Comparison of ENCODE assay signal across 31 cellular contexts in the genomic region with DNA sequence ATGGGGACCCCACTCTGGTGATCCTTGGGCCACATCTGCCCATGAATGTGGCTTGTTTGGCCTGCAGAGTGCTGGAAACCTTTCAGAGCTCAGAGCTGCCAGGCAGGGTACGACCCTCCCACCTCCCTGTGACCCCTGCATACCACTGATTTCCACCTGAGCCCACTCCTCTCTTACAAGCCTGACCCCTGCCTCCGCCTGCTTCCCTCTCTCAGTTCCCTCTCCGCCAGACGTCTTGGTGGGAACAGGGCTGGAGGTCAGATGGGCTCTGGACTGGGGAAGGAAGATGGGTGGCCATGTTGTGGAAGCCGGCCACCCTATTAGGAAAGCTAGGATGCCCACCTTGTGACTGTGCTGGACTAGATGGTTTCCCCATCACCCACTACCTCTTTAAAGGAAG.
"Had no signal": no experiment of that assay in that cellular context is flagged by ENCODE, and none has a peak within 500 bp of the region (broad histone marks: within the 10 kb centered on the region; RNA-seq: fewer than 3 reads in every experiment).

No MANE protein-coding gene starts in this region.

- ATAC-seq: activated CD4-positive, alpha-beta T cell treated with anti-CD3 and anti-CD28 coated beads for 36 hours; activated CD8-positive, alpha-beta memory T cell treated with anti-CD3 and anti-CD28 coated beads, Interleukin-2, amount 10 ng/mL, durations not matched to agents 7 days and 5 days; activated CD8-positive, alpha-beta T cell treated with anti-CD3 and anti-CD28 coated beads, Interleukin-2, amount 10 ng/mL, durations not matched to agents 7 days and 5 days; activated naive CD4-positive, alpha-beta T cell treated with anti-CD3 and anti-CD28 coated beads, Interleukin-2, amount 50 U/mL, for 72 hours; foreskin keratinocyte; gastrocnemius medialis; heart right ventricle had no signal

- H3K27me3 Mint-ChIP-seq: activated CD4-positive, alpha-beta memory T cell treated with anti-CD3 and anti-CD28 coated beads for 36 hours; activated CD4-positive, alpha-beta T cell treated with anti-CD3 and anti-CD28 coated beads for 36 hours; activated CD4-positive, alpha-beta T cell treated with anti-CD3 and anti-CD28 coated beads, Interleukin-2, amount 10 ng/mL, durations not matched to agents 24 days and 14 days; activated CD8-positive, alpha-beta memory T cell treated with anti-CD3 and anti-CD28 coated beads, Interleukin-2, amount 10 ng/mL, durations not matched to agents 7 days and 5 days; activated naive CD4-positive, alpha-beta T cell treated with anti-CD3 and anti-CD28 coated beads, Interleukin-2, amount 10 ng/mL, durations not matched to agents 7 days and 5 days; activated naive CD8-positive, alpha-beta T cell treated with anti-CD3 and anti-CD28 coated beads, Interleukin-2, amount 10 ng/mL, durations not matched to agents 7 days and 5 days; central memory CD8-positive, alpha-beta T cell; dendritic cell treated with granulocyte-macrophage colony-stimulating factor and Interleukin-4, amounts not matched to agents 40 ng/mL and 50 ng/mL, for 4 days had no signal

- H3K27ac ChIP-seq: ascending aorta, breast epithelium, cardiac muscle cell, coronary artery, dorsolateral prefrontal cortex, esophagus muscularis mucosa, foreskin keratinocyte, gastrocnemius medialis, heart right ventricle had no signal

- H3K27ac Mint-ChIP-seq: activated CD4-positive, alpha-beta memory T cell treated with anti-CD3 and anti-CD28 coated beads for 36 hours; activated CD4-positive, alpha-beta T cell treated with anti-CD3 and anti-CD28 coated beads for 36 hours; activated CD4-positive, alpha-beta T cell treated with anti-CD3 and anti-CD28 coated beads, Interleukin-2, amount 10 ng/mL, durations not matched to agents 24 days and 14 days; activated CD8-positive, alpha-beta memory T cell treated with anti-CD3 and anti-CD28 coated beads, Interleukin-2, amount 10 ng/mL, durations not matched to agents 7 days and 5 days; activated CD8-positive, alpha-beta T cell treated with anti-CD3 and anti-CD28 coated beads, Interleukin-2, amount 10 ng/mL, durations not matched to agents 7 days and 5 days; activated naive CD4-positive, alpha-beta T cell treated with anti-CD3 and anti-CD28 coated beads, Interleukin-2, amount 10 ng/mL, durations not matched to agents 7 days and 5 days; activated naive CD4-positive, alpha-beta T cell treated with anti-CD3 and anti-CD28 coated beads, Interleukin-2, amount 50 U/mL, for 72 hours; activated naive CD8-positive, alpha-beta T cell treated with anti-CD3 and anti-CD28 coated beads, Interleukin-2, amount 10 ng/mL, durations not matched to agents 7 days and 5 days; activated T-helper 1 cell treated with anti-CD3 and anti-CD28 coated beads, Interleukin-12 subunit alpha, Interleukin-12 subunit beta, Interleukin-2, Interleukin-4 antibody, amounts not matched to agents 30 ng/mL and 10 ng/mL and 1 ng/mL, durations not matched to agents 14 hours and 24 hours and 36 hours; dendritic cell treated with granulocyte-macrophage colony-stimulating factor and Interleukin-4, amounts not matched to agents 40 ng/mL and 50 ng/mL, for 4 days had no signal

- H3K4me1 Mint-ChIP-seq: activated CD4-positive, alpha-beta T cell treated with anti-CD3 and anti-CD28 coated beads for 36 hours; activated CD4-positive, alpha-beta T cell treated with anti-CD3 and anti-CD28 coated beads, Interleukin-2, amount 10 ng/mL, durations not matched to agents 24 days and 14 days; activated CD8-positive, alpha-beta memory T cell treated with anti-CD3 and anti-CD28 coated beads, Interleukin-2, amount 10 ng/mL, durations not matched to agents 7 days and 5 days; activated naive CD4-positive, alpha-beta T cell treated with anti-CD3 and anti-CD28 coated beads, Interleukin-2, amount 10 ng/mL, durations not matched to agents 7 days and 5 days; activated naive CD8-positive, alpha-beta T cell treated with anti-CD3 and anti-CD28 coated beads, Interleukin-2, amount 10 ng/mL, durations not matched to agents 7 days and 5 days; central memory CD8-positive, alpha-beta T cell had no signal

- DNase-seq: activated CD4-positive, alpha-beta memory T cell treated with anti-CD3 and anti-CD28 coated beads for 36 hours; activated CD4-positive, alpha-beta T cell treated with anti-CD3 and anti-CD28 coated beads for 36 hours; activated CD4-positive, alpha-beta T cell treated with anti-CD3 and anti-CD28 coated beads, Interleukin-2, amount 10 ng/mL, durations not matched to agents 24 days and 14 days; activated CD4-positive, CD25-positive, alpha-beta regulatory T cell; activated CD4-positive, CD25-positive, alpha-beta regulatory T cell treated with anti-CD3 and anti-CD28 coated beads, Interleukin-2, amount 50 U/mL, for 72 hours; activated CD8-positive, alpha-beta memory T cell treated with anti-CD3 and anti-CD28 coated beads, Interleukin-2, amount 10 ng/mL, durations not matched to agents 7 days and 5 days; activated CD8-positive, alpha-beta memory T cell treated with anti-CD3 and anti-CD28 coated beads, Interleukin-2, amount 50 U/mL, for 4 hours; activated CD8-positive, alpha-beta T cell treated with anti-CD3 and anti-CD28 coated beads, Interleukin-2, amount 10 ng/mL, durations not matched to agents 7 days and 5 days; activated gamma-delta T cell; activated naive CD4-positive, alpha-beta T cell; activated naive CD4-positive, alpha-beta T cell treated with anti-CD3 and anti-CD28 coated beads, Interleukin-2, amount 10 ng/mL, durations not matched to agents 7 days and 5 days; activated naive CD8-positive, alpha-beta T cell treated with anti-CD3 and anti-CD28 coated beads, Interleukin-2, amount 10 ng/mL, durations not matched to agents 7 days and 5 days; activated T-cell treated with anti-CD3 and anti-CD28 coated beads, Interleukin-2, amount 50 U/mL, for 1 hour; activated T-cell treated with anti-CD3 and anti-CD28 coated beads, Interleukin-2, amount 50 U/mL, for 48 hours; effector memory CD4-positive, alpha-beta T cell; erythroblast; foreskin keratinocyte; gastrocnemius medialis; heart right ventricle; T-helper 2 cell had no signal

- H3K36me3 Mint-ChIP-seq: activated CD8-positive, alpha-beta memory T cell treated with anti-CD3 and anti-CD28 coated beads, Interleukin-2, amount 10 ng/mL, durations not matched to agents 7 days and 5 days; activated naive CD4-positive, alpha-beta T cell treated with anti-CD3 and anti-CD28 coated beads, Interleukin-2, amount 10 ng/mL, durations not matched to agents 7 days and 5 days had no signal

- H3K27me3 ChIP-seq: ascending aorta, breast epithelium, cardiac muscle cell, dorsolateral prefrontal cortex, esophagus muscularis mucosa, gastrocnemius medialis, heart right ventricle had no signal

- H3K4me1 ChIP-seq: ascending aorta, breast epithelium, esophagus muscularis mucosa, foreskin keratinocyte, gastrocnemius medialis, heart right ventricle had no signal

- H3K4me3 Mint-ChIP-seq: activated CD4-positive, alpha-beta memory T cell treated with anti-CD3 and anti-CD28 coated beads for 36 hours; activated CD4-positive, alpha-beta T cell treated with anti-CD3 and anti-CD28 coated beads for 36 hours; activated CD4-positive, alpha-beta T cell treated with anti-CD3 and anti-CD28 coated beads, Interleukin-2, amount 10 ng/mL, durations not matched to agents 24 days and 14 days; activated CD8-positive, alpha-beta memory T cell treated with anti-CD3 and anti-CD28 coated beads, Interleukin-2, amount 10 ng/mL, durations not matched to agents 7 days and 5 days; activated CD8-positive, alpha-beta T cell treated with anti-CD3 and anti-CD28 coated beads, Interleukin-2, amount 10 ng/mL, durations not matched to agents 7 days and 5 days; activated naive CD4-positive, alpha-beta T cell treated with anti-CD3 and anti-CD28 coated beads, Interleukin-2, amount 10 ng/mL, durations not matched to agents 7 days and 5 days; activated naive CD8-positive, alpha-beta T cell treated with anti-CD3 and anti-CD28 coated beads, Interleukin-2, amount 10 ng/mL, durations not matched to agents 7 days and 5 days; activated T-helper 1 cell treated with anti-CD3 and anti-CD28 coated beads, Interleukin-12 subunit alpha, Interleukin-12 subunit beta, Interleukin-2, Interleukin-4 antibody, amounts not matched to agents 30 ng/mL and 10 ng/mL and 1 ng/mL, durations not matched to agents 14 hours and 24 hours and 36 hours; brain; central memory CD8-positive, alpha-beta T cell; dendritic cell treated with granulocyte-macrophage colony-stimulating factor and Interleukin-4, amounts not matched to agents 40 ng/mL and 50 ng/mL, for 4 days had no signal

- H3K9me3 ChIP-seq: ascending aorta, breast epithelium, esophagus muscularis mucosa, gastrocnemius medialis, heart right ventricle had no signal

- H3K9me3 Mint-ChIP-seq: activated CD4-positive, alpha-beta memory T cell treated with anti-CD3 and anti-CD28 coated beads for 36 hours; activated CD4-positive, alpha-beta T cell treated with anti-CD3 and anti-CD28 coated beads, Interleukin-2, amount 10 ng/mL, durations not matched to agents 24 days and 14 days; activated naive CD4-positive, alpha-beta T cell treated with anti-CD3 and anti-CD28 coated beads, Interleukin-2, amount 10 ng/mL, durations not matched to agents 7 days and 5 days; activated naive CD4-positive, alpha-beta T cell treated with anti-CD3 and anti-CD28 coated beads, Interleukin-2, amount 50 U/mL, for 72 hours; activated naive CD8-positive, alpha-beta T cell treated with anti-CD3 and anti-CD28 coated beads, Interleukin-2, amount 10 ng/mL, durations not matched to agents 7 days and 5 days; activated T-helper 1 cell treated with anti-CD3 and anti-CD28 coated beads, Interleukin-12 subunit alpha, Interleukin-12 subunit beta, Interleukin-2, Interleukin-4 antibody, amounts not matched to agents 30 ng/mL and 10 ng/mL and 1 ng/mL, durations not matched to agents 14 hours and 24 hours and 36 hours; brain; central memory CD8-positive, alpha-beta T cell; dendritic cell treated with granulocyte-macrophage colony-stimulating factor and Interleukin-4, amounts not matched to agents 40 ng/mL and 50 ng/mL, for 4 days had no signal
